Comparison of ENCODE assay signal across 27 cellular contexts in genomic region chr3:73813978-73814292, GRCh38.
"Had no signal": no experiment of that assay in that cellular context is flagged by ENCODE, and none has a peak within 500 bp of the region (broad histone marks: within the 10 kb centered on the region; RNA-seq: fewer than 3 reads in every experiment).

No MANE protein-coding gene starts in this region.

- H3K27ac ChIP-seq: ascending aorta, cardiac muscle cell, colonic mucosa, epithelial cell of prostate, gastroesophageal sphincter had no signal

- H3K9me3 ChIP-seq: ascending aorta, breast epithelium, colonic mucosa, esophagus squamous epithelium, gastroesophageal sphincter had no signal

- DNase-seq: activated CD4-positive, alpha-beta memory T cell treated with anti-CD3 and anti-CD28 coated beads, Interleukin-2, amount 10 ng/mL, durations not matched to agents 7 days and 5 days; activated CD4-positive, alpha-beta T cell treated with anti-CD3 and anti-CD28 coated beads for 36 hours; activated CD4-positive, alpha-beta T cell treated with anti-CD3 and anti-CD28 coated beads, Interleukin-2, amount 10 ng/mL, durations not matched to agents 24 days and 14 days; activated CD4-positive, CD25-positive, alpha-beta regulatory T cell; activated CD4-positive, CD25-positive, alpha-beta regulatory T cell treated with anti-CD3 and anti-CD28 coated beads, Interleukin-2, amount 50 U/mL, for 72 hours; activated CD8-positive, alpha-beta memory T cell treated with anti-CD3 and anti-CD28 coated beads, Interleukin-2, amount 50 U/mL, for 48 hours; activated gamma-delta T cell; activated naive CD4-positive, alpha-beta T cell; activated naive CD4-positive, alpha-beta T cell treated with anti-CD3 and anti-CD28 coated beads, Interleukin-2, amount 10 ng/mL, durations not matched to agents 7 days and 5 days; activated naive CD8-positive, alpha-beta T cell treated with anti-CD3 and anti-CD28 coated beads, Interleukin-2, amount 10 ng/mL, durations not matched to agents 7 days and 5 days; activated T-cell treated with anti-CD3 and anti-CD28 coated beads for 4 hours; activated T-cell treated with anti-CD3 and anti-CD28 coated beads, Interleukin-2, amount 50 U/mL, for 24 hours; activated T-cell treated with anti-CD3 and anti-CD28 coated beads, Interleukin-2, amount 50 U/mL, for 72 hours; central memory CD4-positive, alpha-beta T cell; cerebellar nuclear complex; colonic mucosa; effector CD8-positive, alpha-beta T cell; esophagus squamous epithelium; head of caudate nucleus; T-helper 1 cell; T-helper 17 cell; T1000 had no signal

- H3K4me1 ChIP-seq: ascending aorta, breast epithelium, colonic mucosa, gastroesophageal sphincter had no signal

- H3K36me3 ChIP-seq: ascending aorta, breast epithelium, cardiac muscle cell, colonic mucosa, esophagus squamous epithelium, gastroesophageal sphincter had no signal

- H3K27me3 ChIP-seq: ascending aorta, breast epithelium, cardiac muscle cell, colonic mucosa, esophagus squamous epithelium, gastroesophageal sphincter had no signal

- H3K4me3 ChIP-seq: ascending aorta, cardiac muscle cell, colonic mucosa, esophagus squamous epithelium, gastroesophageal sphincter had no signal
